9 cellular contexts compared by ENCODE assay signal in genomic region chrY:12661607-12661973, GRCh38. TPM values are rescaled to one million over a fixed set of nuclear protein-coding genes. Genes with fewer than 3 reads are reported as not detected.
A peak's percentile ranks its signal among the peaks of the same experiment; 100 is the strongest.
DNase-seq lines count a peak whose midpoint lies in the region; ATAC-seq and TF ChIP-seq lines count a peak whose summit lies in the region.
"Had no signal": no experiment of that assay in that cellular context is flagged by ENCODE, and none has a peak within 500 bp of the region (broad histone marks: within the 10 kb centered on the region; RNA-seq: fewer than 3 reads in every experiment).

No MANE protein-coding gene starts in this region.

- peak overlapping the region; percentile 78 for H3K27ac ChIP-seq in GM23248
- no peak overlapping the region for H3K27ac ChIP-seq in psoas muscle

- peak overlapping the region; percentile 91 for H3K9ac ChIP-seq in GM23248

- H3K4me1 ChIP-seq in GM23248 (ENCODE audit: insufficient read depth) (no peaks in the 10 kb centered on the region; the same call in 1 of the 2 replicates), psoas muscle (no peaks in the 10 kb centered on the region)

- H3K9me3 ChIP-seq in GM23248 (ENCODE audit: low read depth) (no peaks in the 10 kb centered on the region), psoas muscle (no peaks in the 10 kb centered on the region)
- H3K9me3 ChIP-seq: spleen had no signal

- peak overlapping the region; percentile 98 for H3K4me3 Mint-ChIP-seq in activated T-helper 1 cell treated with anti-CD3 and anti-CD28 coated beads, Interleukin-12 subunit alpha, Interleukin-12 subunit beta, Interleukin-2, Interleukin-4 antibody, amounts not matched to agents 30 ng/mL and 10 ng/mL and 1 ng/mL, durations not matched to agents 14 hours and 24 hours and 36 hours

- intact Hi-C loops in activated T-helper 1 cell treated with anti-CD3 and anti-CD28 coated beads, Interleukin-12 subunit alpha, Interleukin-12 subunit beta, Interleukin-2, Interleukin-4 antibody, amounts not matched to agents 30 ng/mL and 10 ng/mL and 1 ng/mL, durations not matched to agents 14 hours and 24 hours and 36 hours (cut with micrococcal nuclease): loop anchor here (10.0 kb wide), 2 partner anchors 143 to 1043 kb away; partner anchors contain the start of gene TMSB4Y
- intact Hi-C loops in psoas muscle (cut with DNase I): no loop called here

- peak overlapping the region; percentile 97 for H3K27ac Mint-ChIP-seq in activated T-helper 1 cell treated with anti-CD3 and anti-CD28 coated beads, Interleukin-12 subunit alpha, Interleukin-12 subunit beta, Interleukin-2, Interleukin-4 antibody, amounts not matched to agents 30 ng/mL and 10 ng/mL and 1 ng/mL, durations not matched to agents 14 hours and 24 hours and 36 hours

- H3K4me2 ChIP-seq in GM23248 (ENCODE audit: unreplicated experiment): peak overlapping the region; percentile 94

- WGBS in GM23248 (ENCODE audit: low coverage in 1 of 2, low lambda C conversion rate in 2 of 2, missing lambda C conversion rate in 2 of 2), 2 experiments: 1 to 5% methylated on average over 9 of the region's 9 CpGs
- WGBS in psoas muscle, 3 donors: 0 to 2% methylated on average over 9 of the region's 9 CpGs; no CpG with 5 or more reads in 1 of the 3 donors

- peaks cover 24% of the 10 kb centered on the region for H3K4me1 Mint-ChIP-seq in activated T-helper 1 cell treated with anti-CD3 and anti-CD28 coated beads, Interleukin-12 subunit alpha, Interleukin-12 subunit beta, Interleukin-2, Interleukin-4 antibody, amounts not matched to agents 30 ng/mL and 10 ng/mL and 1 ng/mL, durations not matched to agents 14 hours and 24 hours and 36 hours (ENCODE audit: low read depth)

- peaks cover 41% of the 10 kb centered on the region for H3K79me2 ChIP-seq in GM23248 (ENCODE audit: insufficient read depth)

- H3K36me3 Mint-ChIP-seq in activated T-helper 1 cell treated with anti-CD3 and anti-CD28 coated beads, Interleukin-12 subunit alpha, Interleukin-12 subunit beta, Interleukin-2, Interleukin-4 antibody, amounts not matched to agents 30 ng/mL and 10 ng/mL and 1 ng/mL, durations not matched to agents 14 hours and 24 hours and 36 hours (ENCODE audit: low read depth): peaks cover 14% of the 10 kb centered on the region

- H3K27me3 ChIP-seq in GM23248 (replicated peaks; ENCODE audit: insufficient read depth) (no peaks in the 10 kb centered on the region), psoas muscle (ENCODE audit: insufficient read depth in 3 of 3, low read length in 2 of 3) (no peaks in the 10 kb centered on the region)
- H3K27me3 ChIP-seq: spleen had no signal

- in situ Hi-C loops in GM23248 (cut with MboI): no loop called here

- H3K4me3 ChIP-seq in AG10803 (ENCODE audit: low read length): peak overlapping the region; percentile 85
- peak overlapping the region; percentile 93 for H3K4me3 ChIP-seq in GM23248
- no peak overlapping the region for H3K4me3 ChIP-seq in psoas muscle

- TF ChIP-seq CTCF in AG10803 (conservative IDR thresholded peaks at IDR 0.05; ENCODE audit: low read length) (no peak), psoas muscle (IDR thresholded peaks at IDR 0.05) (no peak)

- no peaks in the 10 kb centered on the region for H3K27me3 Mint-ChIP-seq in activated T-helper 1 cell treated with anti-CD3 and anti-CD28 coated beads, Interleukin-12 subunit alpha, Interleukin-12 subunit beta, Interleukin-2, Interleukin-4 antibody, amounts not matched to agents 30 ng/mL and 10 ng/mL and 1 ng/mL, durations not matched to agents 14 hours and 24 hours and 36 hours (ENCODE audit: insufficient read depth)

- H3K36me3 ChIP-seq in GM23248 (ENCODE audit: low read depth) (peaks cover 7% of the 10 kb centered on the region; the same call in 1 of the 2 replicates), psoas muscle (ENCODE audit: insufficient read depth in 1 of 2, low read depth in 1 of 2) (no peaks in the 10 kb centered on the region)

- H3F3A ChIP-seq in GM23248 (ENCODE audit: insufficient read depth): 0 out of 2 replicates have a peak, but pooled peaks cover 11% of the 10 kb centered on the region

- no peaks in the 10 kb centered on the region for H3K9me2 ChIP-seq in GM23248 (ENCODE audit: insufficient read depth)

- no peaks in the 10 kb centered on the region for H4K20me1 ChIP-seq in GM23248 (ENCODE audit: insufficient read depth)

- no peaks in the 10 kb centered on the region for H3K9me3 Mint-ChIP-seq in activated T-helper 1 cell treated with anti-CD3 and anti-CD28 coated beads, Interleukin-12 subunit alpha, Interleukin-12 subunit beta, Interleukin-2, Interleukin-4 antibody, amounts not matched to agents 30 ng/mL and 10 ng/mL and 1 ng/mL, durations not matched to agents 14 hours and 24 hours and 36 hours

- peak overlapping the region; percentile 95 for H2AFZ ChIP-seq in GM23248

- ATAC-seq in left lobe of liver (peak; percentile 44), GM19351 (IDR thresholded peaks at IDR 0.05; ENCODE audit: unreplicated experiment) (no peak), psoas muscle (no peak)

- DNase-seq in AG10803 (ENCODE audit: low read depth): no peak
- peak; percentile 39 for DNase-seq in GM23248
- no peak for DNase-seq in activated T-helper 1 cell treated with anti-CD3 and anti-CD28 coated beads, Interleukin-12 subunit alpha, Interleukin-12 subunit beta, Interleukin-2, Interleukin-4 antibody, amounts not matched to agents 30 ng/mL and 10 ng/mL and 1 ng/mL, durations not matched to agents 14 hours and 24 hours and 36 hours (ENCODE audit: low spot score)
- no peak for DNase-seq in left lobe of liver (ENCODE audit: low spot score)
- no peak for DNase-seq in HPDE6-E6E7 (ENCODE audit: extremely low spot score)
- no peak for DNase-seq in activated effector memory CD4-positive, alpha-beta T cell treated with Interleukin-2 at 50 U/mL for 16 hours
- DNase-seq in psoas muscle: no peak
- DNase-seq: spleen had no signal

RNA-seq across cellular contexts. Expression of gene USP9Y, which starts 39.4 kb away (rescaled TPM):
- total RNA-seq in GM23248 (2014; rRNA removed; shearing (Covaris generic)): 16.7 and 19.9 TPM in 2 replicates
- 4.6 and 4.9 TPM in 2 replicates for polyA plus RNA-seq in GM23248 (2016; fragmentation: Nextera tagmentation; extraction: Ambion mirVana)
- 13.0 and 14.6 TPM in 2 replicates for total RNA-seq in activated T-helper 1 cell treated with anti-CD3 and anti-CD28 coated beads, Interleukin-12 subunit alpha, Interleukin-12 subunit beta, Interleukin-2, Interleukin-4 antibody, amounts not matched to agents 30 ng/mL and 10 ng/mL and 1 ng/mL, durations not matched to agents 14 hours and 24 hours and 36 hours
- 4.0 TPM for total RNA-seq in left lobe of liver
- not detected for total RNA-seq in psoas muscle
- polyA plus RNA-seq in psoas muscle: 1 to 10 TPM in 2 of 3 donors, not detected in 1; 3.2 to 5.5 TPM
